15 cellular contexts compared by ENCODE assay signal in genomic region chr6:20333870-20334269, GRCh38.
"Had no signal": no experiment of that assay in that cellular context is flagged by ENCODE, and none has a peak within 500 bp of the region (broad histone marks: within the 10 kb centered on the region; RNA-seq: fewer than 3 reads in every experiment).

No MANE protein-coding gene starts in this region.

- H3K27me3 Mint-ChIP-seq: activated CD8-positive, alpha-beta T cell treated with anti-CD3 and anti-CD28 coated beads for 36 hours; activated T-cell treated with anti-CD3 and anti-CD28 coated beads, Interleukin-2, amount 50 U/mL, for 24 hours; T-cell had no signal

- H3K9me3 Mint-ChIP-seq: activated CD8-positive, alpha-beta T cell treated with anti-CD3 and anti-CD28 coated beads for 36 hours; stimulated activated effector memory CD8-positive, alpha-beta T cell treated with anti-CD3 and anti-CD28 coated beads, Interleukin-12 subunit alpha, Interleukin-12 subunit beta, amount 100 ng/mL, for 72 hours; T-cell had no signal

- H3K36me3 Mint-ChIP-seq: stimulated activated effector memory CD8-positive, alpha-beta T cell treated with anti-CD3 and anti-CD28 coated beads, Interleukin-12 subunit alpha, Interleukin-12 subunit beta, amount 100 ng/mL, for 72 hours; T-cell had no signal

- H3K27ac Mint-ChIP-seq: activated CD4-positive, alpha-beta T cell treated with anti-CD3 and anti-CD28 coated beads, Interleukin-2, amount 10 ng/mL, durations not matched to agents 24 days and 14 days; activated CD8-positive, alpha-beta T cell treated with anti-CD3 and anti-CD28 coated beads for 36 hours; activated naive CD4-positive, alpha-beta T cell treated with anti-CD3 and anti-CD28 coated beads, Interleukin-2, amount 10 ng/mL, durations not matched to agents 7 days and 5 days; activated T-cell treated with anti-CD3 and anti-CD28 coated beads, Interleukin-2, amount 50 U/mL, for 24 hours; stimulated activated effector memory CD8-positive, alpha-beta T cell treated with anti-CD3 and anti-CD28 coated beads, Interleukin-12 subunit alpha, Interleukin-12 subunit beta, amount 100 ng/mL, for 72 hours; T-cell had no signal

- H3K27me3 ChIP-seq: upper lobe of left lung had no signal

- H3K27ac ChIP-seq: foreskin keratinocyte, left lung, psoas muscle, thoracic aorta, upper lobe of left lung had no signal

- H3K9me3 ChIP-seq: left lung, psoas muscle, thoracic aorta, upper lobe of left lung had no signal

- H3K4me3 Mint-ChIP-seq: activated CD4-positive, alpha-beta T cell treated with anti-CD3 and anti-CD28 coated beads, Interleukin-2, amount 10 ng/mL, durations not matched to agents 24 days and 14 days; activated CD8-positive, alpha-beta T cell treated with anti-CD3 and anti-CD28 coated beads for 36 hours; activated naive CD4-positive, alpha-beta T cell treated with anti-CD3 and anti-CD28 coated beads, Interleukin-2, amount 10 ng/mL, durations not matched to agents 7 days and 5 days; activated T-cell treated with anti-CD3 and anti-CD28 coated beads, Interleukin-2, amount 50 U/mL, for 24 hours; stimulated activated effector memory CD8-positive, alpha-beta T cell treated with anti-CD3 and anti-CD28 coated beads, Interleukin-12 subunit alpha, Interleukin-12 subunit beta, amount 100 ng/mL, for 72 hours; T-cell had no signal

- H3K4me3 ChIP-seq: left lung, psoas muscle, thoracic aorta, upper lobe of left lung had no signal

- ATAC-seq: activated CD8-positive, alpha-beta T cell treated with anti-CD3 and anti-CD28 coated beads for 36 hours; left lung; sciatic nerve; stimulated activated effector memory CD8-positive, alpha-beta T cell treated with anti-CD3 and anti-CD28 coated beads, Interleukin-12 subunit alpha, Interleukin-12 subunit beta, amount 100 ng/mL, for 72 hours; T-cell had no signal

- H3K4me1 ChIP-seq: foreskin keratinocyte, left lung, upper lobe of left lung had no signal

- H3K36me3 ChIP-seq: left lung, thoracic aorta, upper lobe of left lung had no signal

- DNase-seq: activated CD4-positive, alpha-beta T cell treated with anti-CD3 and anti-CD28 coated beads, Interleukin-2, amount 10 ng/mL, durations not matched to agents 24 days and 14 days; activated naive CD4-positive, alpha-beta T cell treated with anti-CD3 and anti-CD28 coated beads, Interleukin-2, amount 10 ng/mL, durations not matched to agents 7 days and 5 days; activated T-cell treated with anti-CD3 and anti-CD28 coated beads, Interleukin-2, amount 50 U/mL, for 24 hours; foreskin keratinocyte; glutamatergic neuron; stimulated activated CD4-positive, alpha-beta T cell treated with anti-CD3 and anti-CD28 coated beads, Interleukin-4, amount 100 ng/mL, for 24 hours; T-cell; T-helper 9 cell; upper lobe of left lung had no signal
